In genomic region chr7:97272237-97272975, GRCh38 we compare ENCODE assay signal across 17 cellular contexts.
DNase-seq lines count a peak whose midpoint lies in the region; ATAC-seq, FAIRE-seq and TF ChIP-seq lines count a peak whose summit lies in the region.
"Had no signal": no experiment of that assay in that cellular context is flagged by ENCODE, and none has a peak within 500 bp of the region (broad histone marks: within the 10 kb centered on the region; RNA-seq: fewer than 3 reads in every experiment).

No MANE protein-coding gene starts in this region.

- H3K4me1 ChIP-seq in A673 (ENCODE audit: insufficient read depth, low read length, poor library complexity, severe bottlenecking): no peaks in the 10 kb centered on the region
- no peaks in the 10 kb centered on the region for H3K4me1 ChIP-seq in aorta (ENCODE audit: control insufficient read depth in 1 of 2, insufficient read depth in 2 of 2, low read length in 2 of 2)

- no peak overlapping the region for H3K27ac ChIP-seq in A673 (ENCODE audit: low read depth, low read length, poor library complexity, severe bottlenecking)
- H3K27ac ChIP-seq in aorta (ENCODE audit: low read depth in 1 of 2, low read length in 2 of 2): no peak overlapping the region
- H3K27ac ChIP-seq: GM23248, neutrophil had no signal

- BruUV-seq in A673 (replicated peaks; lab: Mats Ljungman, UMichigan): no TSS peak

- H3K4me3 ChIP-seq in A673 (ENCODE audit: low read depth, low read length, poor library complexity, severe bottlenecking): no peak overlapping the region
- H3K4me3 ChIP-seq in aorta (ENCODE audit: low read length in 2 of 2): no peak overlapping the region
- H3K4me3 ChIP-seq: GM23248 had no signal

- FAIRE-seq in GM19239 (lab: Jason Lieb, UNC): peak; percentile 37

- ATAC-seq in HG02588 (IDR thresholded peaks at IDR 0.05; ENCODE audit: unreplicated experiment) (peak; percentile 86), HG03460 (IDR thresholded peaks at IDR 0.05; ENCODE audit: unreplicated experiment) (peak; percentile 70), aorta (ENCODE audit: low FRiP score) (no peak)
- ATAC-seq: activated naive CD4-positive, alpha-beta T cell treated with anti-CD3 and anti-CD28 coated beads, Interleukin-2, amount 50 U/mL, for 72 hours had no signal

- H3K27me3 ChIP-seq in A673 (replicated peaks; ENCODE audit: insufficient read depth, low read depth, low read length, poor library complexity) (no peaks in the 10 kb centered on the region), aorta (ENCODE audit: control insufficient read depth in 1 of 2, insufficient read depth in 2 of 2, low read length in 1 of 2) (no peaks in the 10 kb centered on the region)
- H3K27me3 ChIP-seq: neutrophil had no signal

- DNase-seq in GM10266 (ENCODE audit: extremely low spot score): peak; percentile 25
- peak; percentile 23 for DNase-seq in GM19239 (ENCODE audit: insufficient read length, low spot score)
- DNase-seq in stimulated activated CD4-positive, alpha-beta T cell treated with anti-CD3 and anti-CD28 coated beads, Interleukin-2, amount 100 ng/mL, for 48 hours: no peak
- no peak for DNase-seq in A673 (ENCODE audit: low spot score)
- DNase-seq in posterior vena cava (ENCODE audit: low spot score): no peak
- DNase-seq in aorta: no peak
- DNase-seq: ACHN; activated CD4-positive, alpha-beta memory T cell treated with anti-CD3 and anti-CD28 coated beads for 36 hours; DMS53; GM23248; NCI-H2029; stimulated activated naive B cell treated with anti-CD40 and anti-IgM and Interleukin-4, amounts not matched to agents 10 μg/mL and 1 μg/mL and 100 μg/mL, for 72 hours; T-helper 1 cell had no signal

- no peaks in the 10 kb centered on the region for H3K9me3 ChIP-seq in A673 (ENCODE audit: low read depth, low read length, poor library complexity, severe bottlenecking)
- peaks cover 2% of the 10 kb centered on the region for H3K9me3 ChIP-seq in aorta (ENCODE audit: control insufficient read depth, low read length)
- H3K9me3 ChIP-seq: neutrophil had no signal

- 45 to 55% methylated on average over 7 of the region's 7 CpGs for WGBS in aorta, 2 donors

- TF ChIP-seq CTCF in GM10266 (IDR thresholded peaks at IDR 0.05; ENCODE audit: control insufficient read depth, insufficient read depth, low read depth, missing control alignments) (no peak), A673 (conservative IDR thresholded peaks at IDR 0.05; ENCODE audit: low read depth, low read length) (no peak)

- no peaks in the 10 kb centered on the region for H3K36me3 ChIP-seq in A673 (ENCODE audit: insufficient read depth, low read length, poor library complexity, severe bottlenecking)
- H3K36me3 ChIP-seq in aorta (ENCODE audit: control insufficient read depth in 1 of 2, insufficient read depth in 2 of 2, low read length in 1 of 2): no peaks in the 10 kb centered on the region
- H3K36me3 ChIP-seq: neutrophil had no signal

- POLR2A ChIA-PET in A673 (lab: Charles Lee; ENCODE audit: low non-redundant PET): no interaction called here

- intact Hi-C loops in A673 (cut with micrococcal nuclease; ENCODE audit: unreplicated experiment): no loop called here
- intact Hi-C loops in posterior vena cava (cut with DNase I): loop anchor here in 1 of 2 donors (5.0 kb wide), 1 partner anchor 870 kb away; no protein-coding TSS in a partner anchor
- intact Hi-C loops in aorta (cut with DNase I): no loop called here

- CTCF ChIA-PET in A673 (lab: Charles Lee): no interaction called here

Comparison
In these comparisons a context has a peak if more than half of its experiments do, and no peak if none do; other contexts are left out.
1. DNase-seq: peak in GM10266 (single experiment) and GM19239 (single experiment); none in stimulated activated CD4-positive, alpha-beta T cell treated with anti-CD3 and anti-CD28 coated beads, Interleukin-2, amount 100 ng/mL, for 48 hours (0 of 2), A673 (single experiment), posterior vena cava (single experiment) and aorta (0 of 2).